10 cellular contexts compared by ENCODE assay signal in genomic region chr1:185636848-185637247, GRCh38.
DNase-seq lines count a peak whose midpoint lies in the region; ATAC-seq and TF ChIP-seq lines count a peak whose summit lies in the region.
"Had no signal": no experiment of that assay in that cellular context is flagged by ENCODE, and none has a peak within 500 bp of the region (broad histone marks: within the 10 kb centered on the region; RNA-seq: fewer than 3 reads in every experiment).

No MANE protein-coding gene starts in this region.

- H3K27me3 ChIP-seq in OCI-LY3 (ENCODE audit: low read depth, low read length) = no peaks in the 10 kb centered on the region
- H3K27me3 ChIP-seq: right lobe of liver, SJCRH30 had no signal

- H3K27me3 Mint-ChIP-seq in stimulated activated naive CD8-positive, alpha-beta T cell treated with anti-CD3 and anti-CD28 coated beads, Interleukin-15, amount 100 ng/mL, for 72 hours = no peaks in the 10 kb centered on the region

- H3K27ac ChIP-seq in OCI-LY3 (ENCODE audit: low read length) = peak overlapping the region; percentile 92
- H3K27ac ChIP-seq: right lobe of liver, SJCRH30 had no signal

- H4K20me1 ChIP-seq in OCI-LY3 (ENCODE audit: insufficient read depth, low read length) = no peaks in the 10 kb centered on the region

- ATAC-seq in HG02885 (IDR thresholded peaks at IDR 0.05; ENCODE audit: poor library complexity, unreplicated experiment) = peak; percentile 99
- ATAC-seq in stimulated activated naive CD8-positive, alpha-beta T cell treated with anti-CD3 and anti-CD28 coated beads, Interleukin-15, amount 100 ng/mL, for 72 hours = peak; percentile 99
- ATAC-seq: right lobe of liver had no signal

- H3K4me3 ChIP-seq in OCI-LY3 (ENCODE audit: low read length) = peak overlapping the region; percentile 20
- H3K4me3 ChIP-seq in foreskin fibroblast (ENCODE audit: low read depth in 1 of 2, low read length in 2 of 2) = no peak overlapping the region
- H3K4me3 ChIP-seq: right lobe of liver, SJCRH30 had no signal

- DNase-seq in stimulated activated CD4-positive, alpha-beta T cell treated with anti-CD3 and anti-CD28 coated beads, Interleukin-12 subunit alpha, Interleukin-12 subunit beta, amount 100 ng/mL, for 48 hours (ENCODE audit: low read depth in 2 of 3, low spot score in 1 of 3) = peak; percentile 4 to 35 (median 21)
- no peak for DNase-seq in stimulated activated CD4-positive, alpha-beta T cell treated with anti-CD3 and anti-CD28 coated beads, Interleukin-4, amount 100 ng/mL, for 4 hours
- peak; percentile 62 to 83 for DNase-seq in stimulated activated naive CD8-positive, alpha-beta T cell treated with anti-CD3 and anti-CD28 coated beads, Interleukin-15, amount 100 ng/mL, for 72 hours
- DNase-seq in nucleus accumbens (lab: John Stamatoyannopoulos, UW) (no peak), foreskin fibroblast (no peak), NCI-H82 (lab: John Stamatoyannopoulos, UW) (no peak)
- DNase-seq: right lobe of liver, SJCRH30 had no signal

- no peaks in the 10 kb centered on the region for H3K79me2 ChIP-seq in OCI-LY3 (ENCODE audit: low read length)

- peak overlapping the region; percentile 43 to 90 for H3K27ac Mint-ChIP-seq in stimulated activated naive CD8-positive, alpha-beta T cell treated with anti-CD3 and anti-CD28 coated beads, Interleukin-15, amount 100 ng/mL, for 72 hours

- H3K4me1 Mint-ChIP-seq in stimulated activated naive CD8-positive, alpha-beta T cell treated with anti-CD3 and anti-CD28 coated beads, Interleukin-15, amount 100 ng/mL, for 72 hours = peaks cover 16% of the 10 kb centered on the region

- H3K4me1 ChIP-seq in OCI-LY3 (ENCODE audit: low read length) = peaks cover 60% of the 10 kb centered on the region
- H3K4me1 ChIP-seq: right lobe of liver, SJCRH30 had no signal

- H2AFZ ChIP-seq in OCI-LY3 (ENCODE audit: low read depth, low read length) = no peak overlapping the region

- peaks cover 17% of the 10 kb centered on the region for H3K36me3 ChIP-seq in OCI-LY3 (replicated peaks; ENCODE audit: low read depth, low read length)
- H3K36me3 ChIP-seq: right lobe of liver, SJCRH30 had no signal

- H3K4me3 Mint-ChIP-seq in stimulated activated naive CD8-positive, alpha-beta T cell treated with anti-CD3 and anti-CD28 coated beads, Interleukin-15, amount 100 ng/mL, for 72 hours = peak overlapping the region; percentile 44 to 63

- TF ChIP-seq CTCF in OCI-LY3 (IDR thresholded peaks at IDR 0.05; ENCODE audit: low read depth, low read length) (no peak), foreskin fibroblast (IDR thresholded peaks at IDR 0.05; ENCODE audit: low read depth, low read length) (no peak)

- peaks cover 20% of the 10 kb centered on the region in 2 donors for H3K9me3 Mint-ChIP-seq in stimulated activated naive CD8-positive, alpha-beta T cell treated with anti-CD3 and anti-CD28 coated beads, Interleukin-15, amount 100 ng/mL, for 72 hours

- peak overlapping the region; percentile 75 for H3K9ac ChIP-seq in OCI-LY3 (ENCODE audit: low read length)

- H3K9me3 ChIP-seq in OCI-LY3 (ENCODE audit: insufficient read depth, low read length) = peaks cover 8% of the 10 kb centered on the region; the same call in 1 of the 2 replicates
- H3K9me3 ChIP-seq: right lobe of liver, SJCRH30 had no signal

- peak overlapping the region; percentile 61 for H3K4me2 ChIP-seq in OCI-LY3 (ENCODE audit: low read length)

Comparison
In these comparisons a context has a peak if more than half of its experiments do, and no peak if none do; other contexts are left out.
1. DNase-seq: peak in stimulated activated CD4-positive, alpha-beta T cell treated with anti-CD3 and anti-CD28 coated beads, Interleukin-12 subunit alpha, Interleukin-12 subunit beta, amount 100 ng/mL, for 48 hours (3 of 3) and stimulated activated naive CD8-positive, alpha-beta T cell treated with anti-CD3 and anti-CD28 coated beads, Interleukin-15, amount 100 ng/mL, for 72 hours (2 of 2); none in stimulated activated CD4-positive, alpha-beta T cell treated with anti-CD3 and anti-CD28 coated beads, Interleukin-4, amount 100 ng/mL, for 4 hours (0 of 2), nucleus accumbens (0 of 56), foreskin fibroblast (0 of 2) and NCI-H82 (single experiment).